32 cellular contexts compared by ENCODE assay signal in the genomic region with DNA sequence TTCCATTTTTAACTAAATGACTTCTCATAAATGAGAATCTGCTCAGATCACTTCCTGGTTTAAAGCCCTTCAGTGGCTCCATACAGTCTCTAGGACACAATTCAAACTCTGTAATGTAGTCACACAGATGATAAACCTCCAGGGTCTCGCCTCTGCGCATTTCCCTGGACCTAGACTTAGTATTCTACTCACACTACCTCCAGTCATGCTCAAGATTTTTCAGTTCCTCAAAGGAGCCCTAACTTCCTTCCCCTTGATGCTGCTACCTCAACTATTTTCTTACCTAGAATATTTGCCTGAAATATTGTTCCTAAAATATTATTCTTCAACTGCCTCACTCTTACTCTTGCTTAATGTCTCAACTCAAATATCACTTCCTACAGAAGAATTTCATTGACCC.
"Had no signal": no experiment of that assay in that cellular context is flagged by ENCODE, and none has a peak within 500 bp of the region (broad histone marks: within the 10 kb centered on the region; RNA-seq: fewer than 3 reads in every experiment).

No MANE protein-coding gene starts in this region.

- H3K4me1 Mint-ChIP-seq: activated naive CD4-positive, alpha-beta T cell treated with anti-CD3 and anti-CD28 coated beads, Interleukin-2, amount 50 U/mL, for 24 hours; activated naive CD8-positive, alpha-beta T cell treated with anti-CD3 and anti-CD28 coated beads for 36 hours; activated naive CD8-positive, alpha-beta T cell treated with anti-CD3 and anti-CD28 coated beads, Interleukin-2, amount 50 U/mL, for 24 hours; activated T-helper 17 cell treated with anti-CD3 and anti-CD28 coated beads, Interleukin-2, amount 50 U/mL, for 72 hours had no signal

- H3K4me3 ChIP-seq: adrenal gland, body of pancreas, esophagus muscularis mucosa, gastrocnemius medialis, heart left ventricle had no signal

- H3K4me1 ChIP-seq: adrenal gland, body of pancreas, esophagus muscularis mucosa, foreskin keratinocyte, gastrocnemius medialis, heart left ventricle had no signal

- H3K9me3 ChIP-seq: adrenal gland, body of pancreas, gastrocnemius medialis had no signal

- H3K36me3 ChIP-seq: adrenal gland, esophagus muscularis mucosa, gastrocnemius medialis, heart left ventricle, WERI-Rb-1 had no signal

- H3K36me3 Mint-ChIP-seq: activated naive CD8-positive, alpha-beta T cell treated with anti-CD3 and anti-CD28 coated beads for 36 hours had no signal

- ATAC-seq: activated CD4-positive, CD25-positive, alpha-beta regulatory T cell treated with anti-CD3 and anti-CD28 coated beads, Interleukin-2, amount 50 U/mL, for 24 hours; activated CD8-positive, alpha-beta T cell treated with anti-CD3 and anti-CD28 coated beads for 36 hours; activated naive CD8-positive, alpha-beta T cell treated with anti-CD3 and anti-CD28 coated beads, Interleukin-2, amount 50 U/mL, for 24 hours; activated T-cell treated with anti-CD3 and anti-CD28 coated beads, Interleukin-2, amount 50 U/mL, for 4 hours; activated T-helper 17 cell treated with anti-CD3 and anti-CD28 coated beads, Interleukin-2, amount 50 U/mL, for 72 hours; body of pancreas; effector memory CD8-positive, alpha-beta T cell; foreskin keratinocyte; gastrocnemius medialis; heart left ventricle had no signal

- H3K4me3 Mint-ChIP-seq: activated B cell treated with CpG ODN at 0.5 μM for 24 hours; activated CD8-positive, alpha-beta T cell treated with anti-CD3 and anti-CD28 coated beads for 36 hours; activated naive CD4-positive, alpha-beta T cell treated with anti-CD3 and anti-CD28 coated beads for 36 hours; activated naive CD4-positive, alpha-beta T cell treated with anti-CD3 and anti-CD28 coated beads, Interleukin-2, amount 50 U/mL, for 24 hours; activated naive CD8-positive, alpha-beta T cell treated with anti-CD3 and anti-CD28 coated beads for 36 hours; activated naive CD8-positive, alpha-beta T cell treated with anti-CD3 and anti-CD28 coated beads, Interleukin-2, amount 50 U/mL, for 24 hours; activated T-cell treated with anti-CD3 and anti-CD28 coated beads, Interleukin-2, amount 50 U/mL, for 4 hours; activated T-helper 17 cell treated with anti-CD3 and anti-CD28 coated beads, Interleukin-2, amount 50 U/mL, for 72 hours; effector memory CD8-positive, alpha-beta T cell had no signal

- H3K27me3 ChIP-seq: adrenal gland, body of pancreas, esophagus muscularis mucosa, foreskin keratinocyte, gastrocnemius medialis, heart left ventricle had no signal

- H3K27ac Mint-ChIP-seq: activated B cell treated with CpG ODN at 0.5 μM for 24 hours; activated CD8-positive, alpha-beta T cell treated with anti-CD3 and anti-CD28 coated beads for 36 hours; activated naive CD4-positive, alpha-beta T cell treated with anti-CD3 and anti-CD28 coated beads for 36 hours; activated naive CD4-positive, alpha-beta T cell treated with anti-CD3 and anti-CD28 coated beads, Interleukin-2, amount 50 U/mL, for 24 hours; activated naive CD8-positive, alpha-beta T cell treated with anti-CD3 and anti-CD28 coated beads for 36 hours; activated naive CD8-positive, alpha-beta T cell treated with anti-CD3 and anti-CD28 coated beads, Interleukin-2, amount 50 U/mL, for 24 hours; activated T-helper 17 cell treated with anti-CD3 and anti-CD28 coated beads, Interleukin-2, amount 50 U/mL, for 72 hours; effector memory CD8-positive, alpha-beta T cell had no signal

- H3K9me3 Mint-ChIP-seq: activated CD8-positive, alpha-beta T cell treated with anti-CD3 and anti-CD28 coated beads for 36 hours; activated naive CD4-positive, alpha-beta T cell treated with anti-CD3 and anti-CD28 coated beads for 36 hours; effector memory CD8-positive, alpha-beta T cell had no signal

- H3K27ac ChIP-seq: adrenal gland, body of pancreas, esophagus muscularis mucosa, foreskin keratinocyte, gastrocnemius medialis, heart left ventricle, WERI-Rb-1 had no signal

- DNase-seq: activated B cell treated with CpG ODN at 0.5 μM for 24 hours; activated CD4-positive, alpha-beta T cell treated with anti-CD3 and anti-CD28 coated beads for 48 hours; activated CD4-positive, alpha-beta T cell treated with anti-CD3 and anti-CD28 coated beads, Interleukin-2, amount 50 U/mL, for 1 hour; activated CD4-positive, alpha-beta T cell treated with anti-CD3 and anti-CD28 coated beads, Interleukin-2, amount 50 U/mL, for 48 hours; activated CD8-positive, alpha-beta memory T cell treated with anti-CD3 and anti-CD28 coated beads for 24 hours; activated CD8-positive, alpha-beta T cell treated with anti-CD3 and anti-CD28 coated beads for 36 hours; activated effector memory CD4-positive, alpha-beta T cell treated with Interleukin-2 at 50 U/mL for 16 hours; activated naive CD4-positive, alpha-beta T cell treated with anti-CD3 and anti-CD28 coated beads for 36 hours; activated naive CD8-positive, alpha-beta T cell treated with anti-CD3 and anti-CD28 coated beads for 36 hours; activated naive CD8-positive, alpha-beta T cell treated with anti-CD3 and anti-CD28 coated beads, Interleukin-2, amount 50 U/mL, for 24 hours; activated T-cell treated with anti-CD3 and anti-CD28 coated beads, Interleukin-2, amount 50 U/mL, for 4 hours; adrenal gland; amygdala; aorta; body of pancreas; caudate nucleus; cortex of kidney; dermis blood vessel endothelial cell; effector CD4-positive, alpha-beta T cell; effector memory CD8-positive, alpha-beta T cell; erythroblast; foreskin keratinocyte; gastrocnemius medialis; glutamatergic neuron; heart left ventricle; hypothalamus; T1000; WERI-Rb-1 had no signal
